In genomic region chr20:4720121-4720976, GRCh38 we compare ENCODE assay signal across 1 cellular context.
TF ChIP-seq lines count a peak whose summit lies in the region.

No MANE protein-coding gene starts in this region.

TF ChIP-seq in HepG2, 621 proteins besides CTCF, POLR2A, EP300 and RAD21 (continued from another document):
- TF ChIP-seq PBX3 (CRISPR knock-in tag; IDR thresholded peaks at IDR 0.05; ENCODE audit: borderline replicate concordance) (no peak), RFXAP (CRISPR knock-in tag; IDR thresholded peaks at IDR 0.05; ENCODE audit: borderline replicate concordance) (no peak), ZNF766 (CRISPR knock-in tag; IDR thresholded peaks at IDR 0.05; ENCODE audit: borderline replicate concordance) (no peak), MTF2 (CRISPR knock-in tag; IDR thresholded peaks at IDR 0.05; ENCODE audit: borderline replicate concordance) (peak; percentile 64; the same call in 1 of the 2 replicates), THAP9 (CRISPR knock-in tag; IDR thresholded peaks at IDR 0.05; ENCODE audit: borderline replicate concordance) (no peak), ZNF672 (CRISPR knock-in tag; IDR thresholded peaks at IDR 0.05) (no peak), CHD4 (IDR thresholded peaks at IDR 0.05; ENCODE audit: borderline replicate concordance, low read length) (no peak), KIAA2018 (CRISPR knock-in tag; IDR thresholded peaks at IDR 0.05; ENCODE audit: borderline replicate concordance) (no peak), ZNF354B (CRISPR knock-in tag; IDR thresholded peaks at IDR 0.05) (0 out of 2 replicates have a peak, but pooled peaks have one; percentile 64), ZBTB3 (CRISPR knock-in tag; IDR thresholded peaks at IDR 0.05; ENCODE audit: borderline replicate concordance, low read depth) (no peak), GPN1 (CRISPR knock-in tag; IDR thresholded peaks at IDR 0.05; ENCODE audit: borderline replicate concordance) (no peak), MBD4 (IDR thresholded peaks at IDR 0.05; ENCODE audit: borderline replicate concordance, low read length) (no peak), REPIN1 (CRISPR knock-in tag; IDR thresholded peaks at IDR 0.05; ENCODE audit: borderline replicate concordance, low read depth) (peak; percentile 73; the same call in 1 of the 2 replicates), ZFP91 (CRISPR knock-in tag; IDR thresholded peaks at IDR 0.05; ENCODE audit: borderline replicate concordance) (peak; percentile 52; the same call in 1 of the 2 replicates), KAT8 (CRISPR knock-in tag; IDR thresholded peaks at IDR 0.05) (no peak), PAF1 (CRISPR knock-in tag; IDR thresholded peaks at IDR 0.05) (no peak), KLF9 (CRISPR knock-in tag; IDR thresholded peaks at IDR 0.05; ENCODE audit: low read depth) (no peak), GLI4 (CRISPR knock-in tag; IDR thresholded peaks at IDR 0.05; ENCODE audit: borderline replicate concordance) (peak; percentile 68; the same call in 1 of the 2 replicates), GTF2F1 (IDR thresholded peaks at IDR 0.05; ENCODE audit: low read length) (no peak), ZNF253 (CRISPR knock-in tag; IDR thresholded peaks at IDR 0.05; ENCODE audit: borderline replicate concordance) (no peak), ZFP90 (CRISPR knock-in tag; IDR thresholded peaks at IDR 0.05; ENCODE audit: borderline replicate concordance) (no peak), KLF16 (CRISPR knock-in tag; IDR thresholded peaks at IDR 0.05) (peak in 1 of 2 experiments; percentile 31; a peak in 1 of 4 replicates), FOXO1 (CRISPR knock-in tag; IDR thresholded peaks at IDR 0.05) (peak; percentile 87), ETV5 (CRISPR knock-in tag; IDR thresholded peaks at IDR 0.05; ENCODE audit: borderline replicate concordance) (peak; percentile 45; the same call in 1 of the 2 replicates), RBM39 (IDR thresholded peaks at IDR 0.05; ENCODE audit: low read depth, low read length, poor library complexity, severe bottlenecking) (no peak), ZNF205 (CRISPR knock-in tag; IDR thresholded peaks at IDR 0.05) (no peak; the same call in 1 of the 2 replicates), ZNF598 (CRISPR knock-in tag; IDR thresholded peaks at IDR 0.05; ENCODE audit: borderline replicate concordance) (peak; percentile 51; the same call in 1 of the 2 replicates), FOSL2 (CRISPR knock-in tag; IDR thresholded peaks at IDR 0.05) (peak; percentile 69), ZNF781 (CRISPR knock-in tag; IDR thresholded peaks at IDR 0.05; ENCODE audit: borderline replicate concordance, not compliant biosample characterization) (peak; percentile 10), HNF1B (CRISPR knock-in tag; IDR thresholded peaks at IDR 0.05) (no peak; the same call in 1 of the 2 replicates), TBP (CRISPR knock-in tag; IDR thresholded peaks at IDR 0.05) (no peak; the same call in 1 of the 2 replicates), ZMYM4 (CRISPR knock-in tag; IDR thresholded peaks at IDR 0.05) (peak; percentile 13; the same call in 1 of the 2 replicates), LBX2 (CRISPR knock-in tag; IDR thresholded peaks at IDR 0.05; ENCODE audit: borderline replicate concordance) (no peak), SIN3A (IDR thresholded peaks at IDR 0.05; ENCODE audit: borderline replicate concordance, low read depth, low read length) (no peak), TRAFD1 (CRISPR knock-in tag; IDR thresholded peaks at IDR 0.05; ENCODE audit: borderline replicate concordance) (no peak), MXD3 (CRISPR knock-in tag; IDR thresholded peaks at IDR 0.05) (no peak), HNRNPUL1 (IDR thresholded peaks at IDR 0.05; ENCODE audit: low read depth, low read length) (no peak), HES4 (CRISPR knock-in tag; IDR thresholded peaks at IDR 0.05; ENCODE audit: borderline replicate concordance) (no peak), ZNF607 (CRISPR knock-in tag; IDR thresholded peaks at IDR 0.05; ENCODE audit: borderline replicate concordance) (no peak), NR2F1 (CRISPR knock-in tag; IDR thresholded peaks at IDR 0.05) (peak in 1 of 2 experiments; percentile 7; a peak in 1 of 4 replicates), POLR2G (IDR thresholded peaks at IDR 0.05; ENCODE audit: low read depth, low read length) (no peak), BORCS8-MEF2B (CRISPR knock-in tag; IDR thresholded peaks at IDR 0.05) (no peak), ZNF24 (IDR thresholded peaks at IDR 0.05) (no peak)
